Comparison of ENCODE assay signal across 8 cellular contexts in genomic region chr2:111054791-111055627, GRCh38.
DNase-seq lines count a peak whose midpoint lies in the region; ATAC-seq, FAIRE-seq and TF ChIP-seq lines count a peak whose summit lies in the region.

No MANE protein-coding gene starts in this region.

- H3K27ac Mint-ChIP-seq in naive thymus-derived CD8-positive, alpha-beta T cell: peak overlapping the region in 5 of 10 donors; percentile 31 to 65 (median 63)
- no peak overlapping the region for H3K27ac Mint-ChIP-seq in MCF 10A (ENCODE audit: low read depth, unreplicated experiment)

- intact Hi-C loops in MCF 10A (cut with micrococcal nuclease) (loop anchor here (5.0 kb wide), 1 partner anchor 48 kb away; no protein-coding TSS in a partner anchor), testis (cut with DNase I; ENCODE audit: low total_unique reads) (no loop called here)

- 65 to 78% (median 76%) methylated on average over 8 of the region's 8 CpGs for WGBS in small intestine, 3 donors
- WGBS in testis, 2 donors: 84 to 92% methylated on average over 8 of the region's 8 CpGs

- no peak for TF ChIP-seq CTCF in MCF 10A (IDR thresholded peaks at IDR 0.05; ENCODE audit: unreplicated experiment)
- TF ChIP-seq CTCF in testis (IDR thresholded peaks at IDR 0.05): no peak

- ATAC-seq in GM18499 (IDR thresholded peaks at IDR 0.05; ENCODE audit: insufficient read depth, unreplicated experiment) (peak; percentile 55), GM21390 (IDR thresholded peaks at IDR 0.05; ENCODE audit: unreplicated experiment) (peak; percentile 53), HG03575 (IDR thresholded peaks at IDR 0.05; ENCODE audit: extremely low read depth, insufficient number of reproducible peaks, low FRiP score, unreplicated experiment) (peak; percentile 45)
- ATAC-seq in naive thymus-derived CD8-positive, alpha-beta T cell: peak; percentile 72 to 80

- H3K27ac ChIP-seq in small intestine (ENCODE audit: low read depth in 1 of 2, low read length in 1 of 2): no peak overlapping the region
- no peak overlapping the region for H3K27ac ChIP-seq in testis

- no peak for FAIRE-seq in small intestine (lab: Jason Lieb, UNC)

- H3K36me3 Mint-ChIP-seq in naive thymus-derived CD8-positive, alpha-beta T cell: peaks cover 0 to 4% (median 0%) of the 10 kb centered on the region in 3 donors
- H3K36me3 Mint-ChIP-seq in MCF 10A (ENCODE audit: insufficient read depth, unreplicated experiment): no peaks in the 10 kb centered on the region

- H3K27me3 Mint-ChIP-seq in naive thymus-derived CD8-positive, alpha-beta T cell: no peaks in the 10 kb centered on the region
- H3K27me3 Mint-ChIP-seq in MCF 10A (ENCODE audit: insufficient read depth, unreplicated experiment): peaks cover 79% of the 10 kb centered on the region

- peak overlapping the region in 4 of 10 donors; percentile 3 to 35 (median 18) for H3K4me3 Mint-ChIP-seq in naive thymus-derived CD8-positive, alpha-beta T cell
- no peak overlapping the region for H3K4me3 Mint-ChIP-seq in MCF 10A (ENCODE audit: unreplicated experiment)

- BruUV-seq in MCF 10A (replicated peaks; lab: Mats Ljungman, UMichigan): no TSS peak

- DNase-seq in naive thymus-derived CD8-positive, alpha-beta T cell: peak in 1 of 10 donors; percentile 7
- DNase-seq in MCF 10A (ENCODE audit: unreplicated experiment) (no peak), small intestine (no peak), testis (no peak), HUDEP-2 (lab: John Stamatoyannopoulos, UW; ENCODE audit: unreplicated experiment in 76 of 76) (no peak)

- CTCF ChIA-PET in MCF 10A (lab: Yijun Ruan, JAX): interaction anchor here (0.6 kb wide), 1 partner anchor 20 kb away, joined by 3 read pairs; no protein-coding TSS in a partner anchor

- peaks cover 0 to 9% (median 5%) of the 10 kb centered on the region in 9 donors for H3K9me3 Mint-ChIP-seq in naive thymus-derived CD8-positive, alpha-beta T cell
- peaks cover 7% of the 10 kb centered on the region for H3K9me3 Mint-ChIP-seq in MCF 10A (ENCODE audit: unreplicated experiment)

- H3K4me1 Mint-ChIP-seq in naive thymus-derived CD8-positive, alpha-beta T cell: peaks cover 24 to 51% (median 33%) of the 10 kb centered on the region in 4 donors
- H3K4me1 Mint-ChIP-seq in MCF 10A (ENCODE audit: insufficient read depth, unreplicated experiment): no peaks in the 10 kb centered on the region

- TF ChIP-seq POLR2A in testis (IDR thresholded peaks at IDR 0.05): no peak

- peaks cover 0 to 4% of the 10 kb centered on the region in 2 donors for H3K27me3 ChIP-seq in small intestine (ENCODE audit: control insufficient read depth in 2 of 2, insufficient read depth in 2 of 2, low read length in 2 of 2)
- H3K27me3 ChIP-seq in testis: no peaks in the 10 kb centered on the region

- H3K4me3 ChIP-seq in small intestine (ENCODE audit: low read depth in 1 of 2, low read length in 2 of 2) (no peak overlapping the region), testis (no peak overlapping the region)

- H3K4me1 ChIP-seq in small intestine (ENCODE audit: control insufficient read depth in 2 of 2, insufficient read depth in 1 of 2, low read depth in 1 of 2, low read length in 1 of 2) (no peaks in the 10 kb centered on the region), testis (no peaks in the 10 kb centered on the region)

- H3K36me3 ChIP-seq in small intestine (ENCODE audit: control insufficient read depth in 2 of 2, insufficient read depth in 2 of 2, low read length in 2 of 2) (no peaks in the 10 kb centered on the region), testis (ENCODE audit: low read depth, missing control alignments) (no peaks in the 10 kb centered on the region)

- H3K9me3 ChIP-seq in small intestine (ENCODE audit: control insufficient read depth, low read depth): no peaks in the 10 kb centered on the region
- no peaks in the 10 kb centered on the region for H3K9me3 ChIP-seq in testis

- POLR2A ChIA-PET in naive thymus-derived CD8-positive, alpha-beta T cell (lab: Charles Lee): no interaction called here
- POLR2A ChIA-PET in MCF 10A (lab: Yijun Ruan, JAX): no interaction called here
